8 cellular contexts compared by ENCODE assay signal in the genomic region with DNA sequence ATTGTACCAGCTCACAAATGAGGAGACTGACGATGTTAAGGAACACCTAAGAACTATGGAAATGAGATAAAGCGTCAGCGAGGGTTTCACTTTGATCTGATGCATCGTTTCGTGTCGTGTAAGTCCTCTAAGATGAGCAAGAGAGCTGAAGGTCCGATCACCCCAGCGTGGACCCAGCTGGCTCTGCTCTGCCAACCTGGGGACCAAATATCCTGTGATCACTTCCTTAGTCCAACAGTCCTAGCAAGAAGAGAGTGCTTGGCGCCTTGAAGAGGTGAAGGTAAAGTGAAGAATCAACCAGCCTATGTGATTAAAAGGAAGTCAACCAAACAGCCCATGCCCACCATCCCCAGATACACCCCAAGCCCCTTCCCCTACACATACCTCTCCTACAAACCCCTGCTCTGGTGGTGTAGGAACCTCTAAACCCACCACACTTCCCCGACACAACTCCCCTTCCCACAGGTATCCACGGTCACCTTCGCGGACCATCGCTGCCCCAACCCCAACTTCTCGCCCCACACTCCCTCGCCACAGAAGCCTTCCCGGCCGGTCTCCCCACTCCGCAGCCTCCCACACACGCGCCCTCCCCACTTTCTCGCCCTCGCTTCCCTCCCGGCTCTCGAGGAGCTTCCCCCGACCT. TPM values are rescaled to one million over a fixed set of nuclear protein-coding genes. Genes with fewer than 3 reads are reported as not detected.
DNase-seq lines count a peak whose midpoint lies in the region; ATAC-seq and TF ChIP-seq lines count a peak whose summit lies in the region.

No MANE protein-coding gene starts in this region.

- H3K9me3 Mint-ChIP-seq in nephron progenitor cell = peaks cover 5% of the 10 kb centered on the region

- peak; percentile 32 for DNase-seq in GM10266 (ENCODE audit: extremely low spot score)
- peak; percentile 42 for DNase-seq in HT1080 (ENCODE audit: low read depth)
- peak; percentile 10 to 12 for DNase-seq in activated CD4-positive, alpha-beta T cell treated with anti-CD3 and anti-CD28 coated beads for 4 hours
- DNase-seq in epithelial cell of esophagus (ENCODE audit: low read depth) = peak; percentile 39
- peak; percentile 8 for DNase-seq in nephron progenitor cell
- DNase-seq in upper lobe of left lung = peak in 1 of 2 donors; percentile 35

- no peaks in the 10 kb centered on the region for H3K36me3 ChIP-seq in upper lobe of left lung

- H3K4me3 ChIP-seq in epithelial cell of esophagus (ENCODE audit: low read length) (peak overlapping the region; percentile 94), upper lobe of left lung (peak overlapping the region; percentile 84 to 100 (median 98))

- ATAC-seq in upper lobe of left lung (ENCODE audit: low FRiP score in 2 of 2) (no peak), GM21360 (IDR thresholded peaks at IDR 0.05; ENCODE audit: unreplicated experiment) (no peak), GM21515 (IDR thresholded peaks at IDR 0.05; ENCODE audit: unreplicated experiment) (no peak)

- TF ChIP-seq POLR2A in upper lobe of left lung (IDR thresholded peaks at IDR 0.05) = no peak

- peak overlapping the region; percentile 98 for H3K27ac Mint-ChIP-seq in nephron progenitor cell

- no peak for TF ChIP-seq EP300 in upper lobe of left lung (IDR thresholded peaks at IDR 0.05)

- no peaks in the 10 kb centered on the region for H3K9me3 ChIP-seq in upper lobe of left lung

- 1% methylated on average over 26 of the region's 26 CpGs for WGBS in upper lobe of left lung, 2 donors

- H3K36me3 Mint-ChIP-seq in nephron progenitor cell (ENCODE audit: low read depth) = peaks cover 15% of the 10 kb centered on the region

- peak overlapping the region; percentile 93 to 100 (median 96) for H3K27ac ChIP-seq in upper lobe of left lung

- no peak for TF ChIP-seq CTCF in GM10266 (IDR thresholded peaks at IDR 0.05; ENCODE audit: control insufficient read depth, insufficient read depth, low read depth, missing control alignments)
- no peak for TF ChIP-seq CTCF in epithelial cell of esophagus (IDR thresholded peaks at IDR 0.05; ENCODE audit: insufficient read depth, low read depth, low read length, missing control alignments)
- no peak for TF ChIP-seq CTCF in nephron progenitor cell (IDR thresholded peaks at IDR 0.05)
- TF ChIP-seq CTCF in upper lobe of left lung (IDR thresholded peaks at IDR 0.05) = no peak

- peaks cover 8 to 23% (median 13%) of the 10 kb centered on the region in 4 donors for H3K4me1 ChIP-seq in upper lobe of left lung

- peaks cover 30% of the 10 kb centered on the region for H3K4me1 Mint-ChIP-seq in nephron progenitor cell

- H3K27me3 ChIP-seq in upper lobe of left lung = no peaks in the 10 kb centered on the region

- H3K27me3 Mint-ChIP-seq in nephron progenitor cell (ENCODE audit: low read depth, poor library complexity) = peaks cover 2% of the 10 kb centered on the region

- peak overlapping the region; percentile 99 for H3K4me3 Mint-ChIP-seq in nephron progenitor cell

RNA-seq across cellular contexts. Expression of gene UPF2, which starts 0.7 kb away (rescaled TPM):
- 13.9 and 15.9 TPM in 2 replicates for total RNA-seq in HT1080 (2014; rRNA removed; shearing (Covaris generic))
- 10.5 and 13.6 TPM in 2 replicates for polyA plus RNA-seq in HT1080 (2015; cell fraction: cytosol; rRNA removed)
- 17.6 and 19.2 TPM in 2 replicates for polyA plus RNA-seq in HT1080 (2015; cell fraction: nucleus; rRNA removed)
- 10 to 100 TPM; 16.0 to 44.0 (median 17.3) TPM for total RNA-seq in upper lobe of left lung

RNA-seq across cellular contexts. Expression of gene DHTKD1, which starts 26.9 kb away (rescaled TPM):
- total RNA-seq in HT1080 (2014; rRNA removed; shearing (Covaris generic)) = 7.8 and 8.2 TPM in 2 replicates
- polyA plus RNA-seq in HT1080 (2015; cell fraction: cytosol; rRNA removed) = 6.4 and 11.2 TPM in 2 replicates
- polyA plus RNA-seq in HT1080 (2015; cell fraction: nucleus; rRNA removed) = 10.9 and 14.3 TPM in 2 replicates
- total RNA-seq in upper lobe of left lung = 10 to 100 TPM; 14.5 to 95.3 (median 22.6) TPM
